Comparison of ENCODE assay signal across 5 cellular contexts in the genomic region with DNA sequence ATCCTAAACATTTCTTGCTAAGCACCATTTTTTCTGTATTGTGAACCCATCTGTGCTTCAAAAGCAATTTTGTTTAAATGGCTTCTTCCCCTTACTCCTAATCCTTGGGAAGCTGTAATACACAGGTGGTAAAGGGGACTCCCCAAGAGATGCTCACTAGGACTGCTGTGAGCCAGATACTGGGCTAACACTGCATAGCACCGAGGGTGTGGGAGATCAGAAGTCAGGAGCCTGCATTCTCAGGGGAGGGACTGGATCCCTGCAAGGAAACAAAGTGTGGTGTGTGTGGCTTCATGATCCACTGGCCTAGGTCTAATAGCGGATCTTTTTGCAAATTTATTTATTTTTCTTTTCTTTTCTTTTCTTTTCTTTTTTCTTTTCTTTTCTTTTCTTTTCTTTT. TPM values are rescaled to one million over a fixed set of nuclear protein-coding genes. Genes with fewer than 3 reads are reported as not detected.
"Had no signal": no experiment of that assay in that cellular context is flagged by ENCODE, and none has a peak within 500 bp of the region (broad histone marks: within the 10 kb centered on the region; RNA-seq: fewer than 3 reads in every experiment).

No MANE protein-coding gene starts in this region.

RNA-seq across cellular contexts. Expression of a gene that starts 57.7 kb away (rescaled TPM):
- total RNA-seq: myocyte, osteoblast had no signal
- polyA plus RNA-seq: fibroblast of lung, heart right ventricle, neural cell had no signal
